In genomic region chr4:18075823-18076433, GRCh38 we compare ENCODE assay signal across 8 cellular contexts. TPM values are rescaled to one million over a fixed set of nuclear protein-coding genes. Genes with fewer than 3 reads are reported as not detected.
DNase-seq lines count a peak whose midpoint lies in the region; ATAC-seq and TF ChIP-seq lines count a peak whose summit lies in the region.

No MANE protein-coding gene starts in this region.

- 0 out of 3 replicates have a peak, but pooled peaks cover 3% of the 10 kb centered on the region for H3K36me3 Mint-ChIP-seq in GM23338 (ENCODE audit: low read depth)
- H3K36me3 Mint-ChIP-seq in activated naive CD4-positive, alpha-beta T cell treated with anti-CD3 and anti-CD28 coated beads, Interleukin-2, amount 50 U/mL, for 72 hours = peaks cover 6 to 17% of the 10 kb centered on the region in 2 donors

- no peaks in the 10 kb centered on the region for H3F3A ChIP-seq in GM23338 (replicated peaks; ENCODE audit: low read depth)

- H4K8ac ChIP-seq in mesendoderm (ENCODE audit: low read depth, low read length) = no peak overlapping the region

- H2AK5ac ChIP-seq in mesendoderm (ENCODE audit: low read length) = no peak overlapping the region

- H3K23ac ChIP-seq in mesendoderm (ENCODE audit: low read length) = no peak overlapping the region

- no peaks in the 10 kb centered on the region for H4K20me1 ChIP-seq in GM23338 (replicated peaks; ENCODE audit: insufficient read depth)

- no peaks in the 10 kb centered on the region for H3K27me3 Mint-ChIP-seq in GM23338 (ENCODE audit: insufficient read depth, low read depth, poor library complexity)

- peak; percentile 65 to 84 for TF ChIP-seq CTCF in GM23338 (conservative IDR thresholded peaks at IDR 0.05; ENCODE audit: low read depth in 2 of 2)

- H3K27me3 ChIP-seq in GM23338 (ENCODE audit: insufficient read depth) = no peaks in the 10 kb centered on the region
- no peaks in the 10 kb centered on the region for H3K27me3 ChIP-seq in mesendoderm (ENCODE audit: insufficient read depth, low read length, poor library complexity)

- H2BK120ac ChIP-seq in mesendoderm (ENCODE audit: low read depth, low read length) = no peak overlapping the region

- no CpG with 5 or more reads among the region's 8 CpGs for WGBS in mesendoderm (ENCODE audit: extremely low coverage, insufficient coverage, low lambda C conversion rate)

- peak overlapping the region; percentile 79 for H2AFZ ChIP-seq in GM23338

- H3K4ac ChIP-seq in mesendoderm (ENCODE audit: low read depth, low read length) = no peak overlapping the region

- peaks cover 10% of the 10 kb centered on the region for H3K9me3 Mint-ChIP-seq in GM23338
- peaks cover 14 to 15% of the 10 kb centered on the region in 2 donors for H3K9me3 Mint-ChIP-seq in activated naive CD4-positive, alpha-beta T cell treated with anti-CD3 and anti-CD28 coated beads, Interleukin-2, amount 50 U/mL, for 72 hours

- H4K5ac ChIP-seq in mesendoderm (ENCODE audit: low read length) = peak overlapping the region; percentile 33

- H3K9ac ChIP-seq in mesendoderm (ENCODE audit: low read length) = no peak overlapping the region

- H3K27ac Mint-ChIP-seq in GM23338 = no peak overlapping the region
- H3K27ac Mint-ChIP-seq in activated naive CD4-positive, alpha-beta T cell treated with anti-CD3 and anti-CD28 coated beads, Interleukin-2, amount 50 U/mL, for 72 hours = no peak overlapping the region

- H3K4me1 ChIP-seq in GM23338 (ENCODE audit: insufficient read depth) (no peaks in the 10 kb centered on the region), mesendoderm (ENCODE audit: control insufficient read depth, low read depth, low read length) (no peaks in the 10 kb centered on the region)

- H2BK15ac ChIP-seq in mesendoderm (replicated peaks; ENCODE audit: low read depth) = no peak overlapping the region

- no peaks in the 10 kb centered on the region for H3K4me1 Mint-ChIP-seq in GM23338

- H3K79me2 ChIP-seq in GM23338 (replicated peaks; ENCODE audit: insufficient read depth) (no peaks in the 10 kb centered on the region), mesendoderm (ENCODE audit: control insufficient read depth, insufficient read depth, low read length) (no peaks in the 10 kb centered on the region)

- H3K4me3 ChIP-seq in GM23338 (no peak overlapping the region), mesendoderm (ENCODE audit: low read length) (no peak overlapping the region)

- no peak overlapping the region for H3K4me3 Mint-ChIP-seq in GM23338

- no peaks in the 10 kb centered on the region for H3K79me1 ChIP-seq in mesendoderm (ENCODE audit: low read length)

- H3K56ac ChIP-seq in mesendoderm (ENCODE audit: low read length) = no peak overlapping the region

- ATAC-seq in GM23338 (peak; percentile 56), GM19328 (IDR thresholded peaks at IDR 0.05; ENCODE audit: unreplicated experiment) (no peak)
- ATAC-seq in activated naive CD4-positive, alpha-beta T cell treated with anti-CD3 and anti-CD28 coated beads, Interleukin-2, amount 50 U/mL, for 72 hours = peak; percentile 58 to 75

- H3K4me2 ChIP-seq in GM23338 = no peak overlapping the region
- no peak overlapping the region for H3K4me2 ChIP-seq in mesendoderm (ENCODE audit: low read length)

- H3K36me3 ChIP-seq in GM23338 (ENCODE audit: insufficient read depth) (no peaks in the 10 kb centered on the region), mesendoderm (ENCODE audit: control insufficient read depth, insufficient read depth, low read length) (no peaks in the 10 kb centered on the region)

- DNase-seq in DMS53 treated with DMSO at 0.1 percent for 48 hours (lab: John Stamatoyannopoulos, UW; ENCODE audit: unreplicated experiment) (peak; percentile 24), GM23338 (ENCODE audit: low spot score) (peak; percentile 84), NOMO-1 treated with DMSO at 0.1 percent for 48 hours (lab: John Stamatoyannopoulos, UW; ENCODE audit: unreplicated experiment) (peak; percentile 47), mesendoderm (peak; percentile 64), NCI-H345 treated with DMSO at 0.1 percent for 48 hours (lab: John Stamatoyannopoulos, UW; ENCODE audit: unreplicated experiment) (no peak), hepatic stellate cell (ENCODE audit: low spot score) (no peak)
- peak in 1 of 2 donors; percentile 28 for DNase-seq in activated naive CD4-positive, alpha-beta T cell treated with anti-CD3 and anti-CD28 coated beads, Interleukin-2, amount 50 U/mL, for 72 hours (ENCODE audit: low spot score in 2 of 2)

- no peak overlapping the region for H3K18ac ChIP-seq in mesendoderm (ENCODE audit: low read length)

- H3K9me2 ChIP-seq in GM23338 (ENCODE audit: insufficient read depth) = no peaks in the 10 kb centered on the region; the same call in 1 of the 2 replicates

- no peak overlapping the region for H2BK5ac ChIP-seq in mesendoderm (ENCODE audit: low read length)

- H3K27ac ChIP-seq in GM23338 (ENCODE audit: low read depth) (no peak overlapping the region), mesendoderm (ENCODE audit: low read depth, low read length) (no peak overlapping the region)

TF ChIP-seq in GM23338, 12 proteins besides CTCF, POLR2A, EP300 and RAD21:
- TF ChIP-seq ZNF331 (CRISPR knock-in tag; IDR thresholded peaks at IDR 0.05; ENCODE audit: low read depth) = no peak

RNA-seq across cellular contexts. Expression of gene LCORL, which starts 54.4 kb away (rescaled TPM):
- 24.2 and 28.7 TPM in 2 replicates for total RNA-seq in GM23338 (2014; rRNA removed; shearing (Covaris generic))
- 18.0 and 21.0 TPM in 2 replicates for polyA plus RNA-seq in GM23338 (2016; fragmentation: Nextera tagmentation; extraction: Ambion mirVana)
- 10 to 100 TPM in 1 of 2 donors, 1 to 10 TPM in 1; 6.0 to 13.8 TPM for total RNA-seq in activated naive CD4-positive, alpha-beta T cell treated with anti-CD3 and anti-CD28 coated beads, Interleukin-2, amount 50 U/mL, for 72 hours
- polyA plus RNA-seq in mesendoderm (2013, experiment 1 of 2) = 4.5 TPM
- 4.0 TPM for polyA plus RNA-seq in mesendoderm (2013, experiment 2 of 2)

Comparison
In these comparisons a context has a peak if more than half of its experiments do, and no peak if none do; other contexts are left out.
1. DNase-seq: peak in DMS53 treated with DMSO at 0.1 percent for 48 hours (single experiment), GM23338 (single experiment), NOMO-1 treated with DMSO at 0.1 percent for 48 hours (single experiment) and mesendoderm (single experiment); none in NCI-H345 treated with DMSO at 0.1 percent for 48 hours (single experiment) and hepatic stellate cell (single experiment).